17 cellular contexts compared by ENCODE assay signal in the genomic region with DNA sequence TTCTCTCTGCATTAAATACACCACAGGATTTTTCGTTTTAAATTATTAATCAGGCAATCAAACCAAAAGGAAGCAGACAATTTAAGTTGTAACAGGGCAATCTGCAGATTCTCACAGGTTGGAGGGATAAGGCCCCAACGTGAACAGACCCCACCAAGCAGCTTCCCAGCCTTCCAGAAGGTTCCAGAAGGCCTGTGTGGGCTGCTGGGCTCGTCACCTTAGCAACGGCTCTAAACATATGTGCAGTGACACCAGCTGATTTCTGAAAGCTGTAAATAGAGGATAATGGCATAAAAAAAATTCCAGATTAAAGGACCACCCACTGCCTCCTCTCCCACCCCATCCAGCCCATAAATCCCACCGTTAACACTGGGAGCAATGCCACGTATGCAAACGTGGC.
A peak's percentile ranks its signal among the peaks of the same experiment; 100 is the strongest.
DNase-seq lines count a peak whose midpoint lies in the region; ATAC-seq and TF ChIP-seq lines count a peak whose summit lies in the region.
"Had no signal": no experiment of that assay in that cellular context is flagged by ENCODE, and none has a peak within 500 bp of the region (broad histone marks: within the 10 kb centered on the region; RNA-seq: fewer than 3 reads in every experiment).

No MANE protein-coding gene starts in this region.

- peaks cover 34% of the 10 kb centered on the region for H3K4me1 ChIP-seq in A673 (ENCODE audit: insufficient read depth, low read length, poor library complexity, severe bottlenecking)
- H3K4me1 ChIP-seq in CD8-positive, alpha-beta T cell (ENCODE audit: insufficient read depth, low read length) = peaks cover 60% of the 10 kb centered on the region
- H3K4me1 ChIP-seq in sigmoid colon = peaks cover 0 to 62% (median 33%) of the 10 kb centered on the region in 4 donors

- peak overlapping the region; percentile 2 for H3K27ac Mint-ChIP-seq in CD8-positive, alpha-beta T cell
- H3K27ac Mint-ChIP-seq in activated T-helper 17 cell treated with anti-CD3 and anti-CD28 coated beads, Interleukin-2, amount 50 U/mL, for 72 hours = peak overlapping the region; percentile 44

- no peaks in the 10 kb centered on the region for H3K9me3 Mint-ChIP-seq in CD8-positive, alpha-beta T cell
- H3K9me3 Mint-ChIP-seq in activated T-helper 17 cell treated with anti-CD3 and anti-CD28 coated beads, Interleukin-2, amount 50 U/mL, for 72 hours = no peaks in the 10 kb centered on the region
- H3K9me3 Mint-ChIP-seq: activated T-cell treated with anti-CD3 and anti-CD28 coated beads, Interleukin-2, amount 50 U/mL, for 4 hours; H9 had no signal

- DNase-seq in A673 (ENCODE audit: low spot score) (no peak), sigmoid colon (no peak), SHP77 treated with DMSO at 0.1 percent for 48 hours (lab: John Stamatoyannopoulos, UW) (no peak)
- DNase-seq in CD8-positive, alpha-beta T cell = no peak
- DNase-seq in activated effector memory CD4-positive, alpha-beta T cell treated with Interleukin-2 at 50 U/mL for 16 hours = no peak
- DNase-seq: activated CD4-positive, alpha-beta T cell treated with anti-CD3 and anti-CD28 coated beads for 1 hour; activated T-cell treated with anti-CD3 and anti-CD28 coated beads, Interleukin-2, amount 50 U/mL, for 4 hours; AML-193; DMS53; H9; NCI-H1417 treated with DMSO at 0.1 percent for 48 hours; SHP77 had no signal

- POLR2A ChIA-PET in A673 (lab: Charles Lee; ENCODE audit: low non-redundant PET) = no interaction called here
- POLR2A ChIA-PET in CD8-positive, alpha-beta T cell (lab: Charles Lee) = no interaction called here

- CTCF ChIA-PET in A673 (lab: Charles Lee) = no interaction called here
- CTCF ChIA-PET in CD8-positive, alpha-beta T cell (lab: Charles Lee) = interaction anchor here (1.4 to 2.1 kb wide), 2 partner anchors 9 to 12 kb away, joined by 3 to 7 read pairs; no protein-coding TSS in a partner anchor

- intact Hi-C loops in A673 (cut with micrococcal nuclease; ENCODE audit: unreplicated experiment) = no loop called here
- intact Hi-C loops in CD8-positive, alpha-beta T cell (cut with DNase I, micrococcal nuclease) = no loop called here
- intact Hi-C loops in sigmoid colon (cut with DNase I) = loop anchor here (5.0 kb wide), 1 partner anchor 141 kb away; no protein-coding TSS in a partner anchor

- H3K36me3 ChIP-seq in A673 (ENCODE audit: insufficient read depth, low read length, poor library complexity, severe bottlenecking) (no peaks in the 10 kb centered on the region), sigmoid colon (no peaks in the 10 kb centered on the region)
- no peaks in the 10 kb centered on the region for H3K36me3 ChIP-seq in CD8-positive, alpha-beta T cell (ENCODE audit: insufficient read depth, low read length)

- H3K4me3 ChIP-seq in A673 (ENCODE audit: low read depth, low read length, poor library complexity, severe bottlenecking) (no peak overlapping the region), sigmoid colon (no peak overlapping the region)
- no peak overlapping the region for H3K4me3 ChIP-seq in CD8-positive, alpha-beta T cell (ENCODE audit: low read depth, low read length)
- H3K4me3 ChIP-seq: coronary artery had no signal

- no peak for TF ChIP-seq CTCF in A673 (conservative IDR thresholded peaks at IDR 0.05; ENCODE audit: low read depth, low read length)
- no peak for TF ChIP-seq CTCF in CD8-positive, alpha-beta T cell (IDR thresholded peaks at IDR 0.05)
- TF ChIP-seq CTCF in sigmoid colon (IDR thresholded peaks at IDR 0.05) = no peak

- no peak for ATAC-seq in CD8-positive, alpha-beta T cell
- no peak for ATAC-seq in activated T-helper 17 cell treated with anti-CD3 and anti-CD28 coated beads, Interleukin-2, amount 50 U/mL, for 72 hours (replicated peaks)
- ATAC-seq in HG02763 (IDR thresholded peaks at IDR 0.05; ENCODE audit: unreplicated experiment) = no peak
- ATAC-seq: activated T-cell treated with anti-CD3 and anti-CD28 coated beads, Interleukin-2, amount 50 U/mL, for 4 hours; sciatic nerve had no signal

- H3K36me3 Mint-ChIP-seq in CD8-positive, alpha-beta T cell = peaks cover 28% of the 10 kb centered on the region
- H3K36me3 Mint-ChIP-seq in activated T-helper 17 cell treated with anti-CD3 and anti-CD28 coated beads, Interleukin-2, amount 50 U/mL, for 72 hours (ENCODE audit: low read depth) = peaks cover 16% of the 10 kb centered on the region

- TF ChIP-seq POLR2A in sigmoid colon (IDR thresholded peaks at IDR 0.05) = no peak

- H3K4me1 Mint-ChIP-seq in CD8-positive, alpha-beta T cell (ENCODE audit: low read depth) = peaks cover 77% of the 10 kb centered on the region
- peaks cover 43% of the 10 kb centered on the region for H3K4me1 Mint-ChIP-seq in activated T-helper 17 cell treated with anti-CD3 and anti-CD28 coated beads, Interleukin-2, amount 50 U/mL, for 72 hours

- BruUV-seq in A673 (replicated peaks; lab: Mats Ljungman, UMichigan) = no TSS peak

- no peaks in the 10 kb centered on the region for H3K9me3 ChIP-seq in A673 (ENCODE audit: low read depth, low read length, poor library complexity, severe bottlenecking)
- H3K9me3 ChIP-seq in CD8-positive, alpha-beta T cell (ENCODE audit: low read length) = no peaks in the 10 kb centered on the region
- no peaks in the 10 kb centered on the region for H3K9me3 ChIP-seq in sigmoid colon

- 66 to 70% methylated on average over 7 of the region's 7 CpGs for WGBS in sigmoid colon, 2 donors

- H3K4me3 Mint-ChIP-seq in CD8-positive, alpha-beta T cell = no peak overlapping the region
- H3K4me3 Mint-ChIP-seq in activated T-helper 17 cell treated with anti-CD3 and anti-CD28 coated beads, Interleukin-2, amount 50 U/mL, for 72 hours = no peak overlapping the region
- H3K4me3 Mint-ChIP-seq: activated T-cell treated with anti-CD3 and anti-CD28 coated beads, Interleukin-2, amount 50 U/mL, for 4 hours; H9 had no signal

- H3K27me3 Mint-ChIP-seq in CD8-positive, alpha-beta T cell (ENCODE audit: low read depth) = no peaks in the 10 kb centered on the region
- no peaks in the 10 kb centered on the region for H3K27me3 Mint-ChIP-seq in activated T-helper 17 cell treated with anti-CD3 and anti-CD28 coated beads, Interleukin-2, amount 50 U/mL, for 72 hours

- TF ChIP-seq EP300 in sigmoid colon (IDR thresholded peaks at IDR 0.05) = no peak

- H3K27me3 ChIP-seq in A673 (replicated peaks; ENCODE audit: insufficient read depth, low read depth, low read length, poor library complexity) = no peaks in the 10 kb centered on the region
- no peaks in the 10 kb centered on the region for H3K27me3 ChIP-seq in CD8-positive, alpha-beta T cell (ENCODE audit: insufficient read depth, low read length)
- H3K27me3 ChIP-seq in layer of hippocampus (ENCODE audit: control insufficient read depth, insufficient read depth, low read length) = no peaks in the 10 kb centered on the region
- no peaks in the 10 kb centered on the region for H3K27me3 ChIP-seq in sigmoid colon

- H3K27ac ChIP-seq in A673 (ENCODE audit: low read depth, low read length, poor library complexity, severe bottlenecking) (peak overlapping the region; percentile 14), layer of hippocampus (ENCODE audit: low read depth, low read length) (peak overlapping the region; percentile 62), sigmoid colon (no peak overlapping the region)
- no peak overlapping the region for H3K27ac ChIP-seq in CD8-positive, alpha-beta T cell (ENCODE audit: low read depth, low read length)
- H3K27ac ChIP-seq: coronary artery had no signal

Comparison
In these comparisons a context has a peak if more than half of its experiments do, and no peak if none do; other contexts are left out.
1. H3K27ac ChIP-seq: peak in A673 (single experiment) and layer of hippocampus (single experiment); none in CD8-positive, alpha-beta T cell (single experiment) and sigmoid colon (0 of 4).